ENCODE assay signal across 19 cellular contexts in the genomic region with DNA sequence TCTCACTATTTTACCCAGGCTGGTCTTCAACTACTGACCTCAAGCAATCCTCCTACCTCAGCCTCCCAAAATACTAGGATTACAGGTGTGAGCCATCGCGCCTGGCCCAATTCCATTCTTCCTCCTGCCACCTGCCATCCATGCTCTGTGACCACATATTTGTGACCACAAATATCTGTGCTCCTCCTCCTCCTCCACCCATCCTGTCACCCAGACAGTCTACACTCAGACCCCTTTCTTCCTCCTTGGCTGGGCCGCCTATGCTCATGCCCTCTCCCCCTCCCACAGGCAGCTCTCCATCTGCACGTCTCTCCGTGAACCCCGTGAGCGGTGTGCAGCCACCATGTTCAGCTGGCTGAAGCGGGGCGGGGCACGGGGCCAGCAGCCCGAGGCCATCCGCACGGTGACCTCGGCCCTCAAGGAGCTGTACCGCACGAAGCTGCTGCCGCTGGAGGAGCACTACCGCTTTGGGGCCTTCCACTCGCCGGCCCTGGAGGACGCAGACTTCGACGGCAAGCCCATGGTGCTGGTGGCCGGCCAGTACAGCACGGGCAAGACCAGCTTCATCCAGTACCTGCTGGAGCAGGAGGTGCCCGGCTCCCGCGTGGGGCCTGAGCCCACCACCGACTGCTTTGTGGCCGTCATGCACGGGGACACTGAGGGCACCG. TPM values are rescaled to one million over a fixed set of nuclear protein-coding genes. Genes with fewer than 3 reads are reported as not detected.
DNase-seq lines count a peak whose midpoint lies in the region; ATAC-seq and TF ChIP-seq lines count a peak whose summit lies in the region.
"Had no signal": no experiment of that assay in that cellular context is flagged by ENCODE, and none has a peak within 500 bp of the region (broad histone marks: within the 10 kb centered on the region; RNA-seq: fewer than 3 reads in every experiment).

No MANE protein-coding gene starts in this region.

- H3K36me3 ChIP-seq in heart left ventricle = peaks cover 0 to 31% (median 10%) of the 10 kb centered on the region in 9 donors
- H3K36me3 ChIP-seq in breast epithelium = no peaks in the 10 kb centered on the region
- no peaks in the 10 kb centered on the region for H3K36me3 ChIP-seq in neural progenitor cell
- H3K36me3 ChIP-seq in upper lobe of right lung = peaks cover 18% of the 10 kb centered on the region
- H3K36me3 ChIP-seq in brain microvascular endothelial cell (replicated peaks) = peaks cover 26% of the 10 kb centered on the region

- H3K4me3 Mint-ChIP-seq in neural progenitor cell = no peak overlapping the region
- H3K4me3 Mint-ChIP-seq: CD4-positive, CD25-positive, alpha-beta regulatory T cell; effector memory CD8-positive, alpha-beta T cell had no signal

- H3K4me3 ChIP-seq in heart left ventricle = peak overlapping the region in 10 of 12 donors; percentile 8 to 97 (median 36)
- no peak overlapping the region for H3K4me3 ChIP-seq in right cardiac atrium (ENCODE audit: low read length)
- peak overlapping the region; percentile 10 to 54 (median 17) for H3K4me3 ChIP-seq in breast epithelium
- H3K4me3 ChIP-seq in neural progenitor cell = no peak overlapping the region
- H3K4me3 ChIP-seq in upper lobe of right lung = no peak overlapping the region
- H3K4me3 ChIP-seq in brain microvascular endothelial cell (ENCODE audit: low read depth, low read length) = no peak overlapping the region
- H3K4me3 ChIP-seq: SJSA1 had no signal

- H4K20me1 ChIP-seq in neural progenitor cell (ENCODE audit: low read depth) = no peaks in the 10 kb centered on the region

- peaks cover 25% of the 10 kb centered on the region for H3K27me3 Mint-ChIP-seq in neural progenitor cell (ENCODE audit: insufficient read depth, low read depth)

- ATAC-seq in heart left ventricle = no peak
- no peak for ATAC-seq in right cardiac atrium
- no peak for ATAC-seq in upper lobe of right lung
- ATAC-seq in GM19328 (IDR thresholded peaks at IDR 0.05; ENCODE audit: unreplicated experiment) = no peak
- ATAC-seq: effector memory CD8-positive, alpha-beta T cell had no signal

- no peak overlapping the region for H2AFZ ChIP-seq in neural progenitor cell (replicated peaks)

- H3K27ac ChIP-seq in heart left ventricle (peak overlapping the region in 11 of 12 donors; percentile 11 to 95 (median 24)), right cardiac atrium (ENCODE audit: low read length) (no peak overlapping the region), breast epithelium (peak overlapping the region in 1 of 2 donors; percentile 79), neural progenitor cell (no peak overlapping the region), upper lobe of right lung (peak overlapping the region; percentile 11), brain microvascular endothelial cell (no peak overlapping the region)
- H3K27ac ChIP-seq: SJSA1 had no signal

- DNase-seq in heart left ventricle (peak in 1 of 5 donors; percentile 60), right cardiac atrium (no peak), breast epithelium (ENCODE audit: low spot score in 2 of 2) (no peak), neural progenitor cell (ENCODE audit: low spot score) (no peak), upper lobe of right lung (no peak), brain microvascular endothelial cell (no peak), DMS 273 (lab: John Stamatoyannopoulos, UW; ENCODE audit: unreplicated experiment) (no peak)
- DNase-seq: activated CD4-positive, CD25-positive, alpha-beta regulatory T cell treated with anti-CD3 and anti-CD28 coated beads, Interleukin-2, amount 50 U/mL, for 72 hours; amniotic stem cell; CD4-positive, CD25-positive, alpha-beta regulatory T cell; cerebellar nuclear complex; effector memory CD8-positive, alpha-beta T cell; NCI-H1694; NCI-H446 treated with DMSO at 0.1 percent for 48 hours; small intestine; T-helper 9 cell had no signal

- 51 to 62% (median 57%) methylated on average over 20 to 32 of the region's 32 CpGs for WGBS in heart left ventricle, 4 donors
- WGBS in right cardiac atrium = 62% methylated on average over 32 of the region's 32 CpGs

- peaks cover 12% of the 10 kb centered on the region for H3K4me1 Mint-ChIP-seq in neural progenitor cell

- peaks cover 0 to 12% (median 0%) of the 10 kb centered on the region in 9 donors for H3K27me3 ChIP-seq in heart left ventricle
- H3K27me3 ChIP-seq in right cardiac atrium (ENCODE audit: control insufficient read depth, insufficient read depth) = no peaks in the 10 kb centered on the region
- no peaks in the 10 kb centered on the region for H3K27me3 ChIP-seq in breast epithelium
- H3K27me3 ChIP-seq in neural progenitor cell = peaks cover 6% of the 10 kb centered on the region
- no peaks in the 10 kb centered on the region for H3K27me3 ChIP-seq in upper lobe of right lung
- no peaks in the 10 kb centered on the region for H3K27me3 ChIP-seq in brain microvascular endothelial cell (replicated peaks)
- H3K27me3 ChIP-seq: SJSA1, tibial nerve had no signal

- no peak overlapping the region for H3K4me2 ChIP-seq in neural progenitor cell

- in situ Hi-C loops in brain microvascular endothelial cell (cut with HindIII; ENCODE audit: low pct_ligation_motif_present, low sequenced_read_pairs) = no loop called here

- no peak overlapping the region for H3K9ac ChIP-seq in neural progenitor cell

- H3K9me3 ChIP-seq in heart left ventricle (peaks cover 0 to 9% (median 2%) of the 10 kb centered on the region in 12 donors), right cardiac atrium (ENCODE audit: control insufficient read depth, low read length) (no peaks in the 10 kb centered on the region), breast epithelium (no peaks in the 10 kb centered on the region), neural progenitor cell (ENCODE audit: low read depth) (no peaks in the 10 kb centered on the region), upper lobe of right lung (no peaks in the 10 kb centered on the region)
- H3K9me3 ChIP-seq: SJSA1, tibial nerve had no signal

- H3K4me1 ChIP-seq in heart left ventricle (peaks cover 0 to 74% (median 43%) of the 10 kb centered on the region in 12 donors), right cardiac atrium (ENCODE audit: control insufficient read depth, insufficient read depth, low read length) (peaks cover 14% of the 10 kb centered on the region), breast epithelium (no peaks in the 10 kb centered on the region), neural progenitor cell (peaks cover 6% of the 10 kb centered on the region), upper lobe of right lung (peaks cover 27% of the 10 kb centered on the region)

- intact Hi-C loops in heart left ventricle (cut with DNase I) (loop anchor here in 1 of 10 donors (10.0 kb wide), 1 partner anchor 68 kb away; no protein-coding TSS in a partner anchor), right cardiac atrium (cut with DNase I) (no loop called here), breast epithelium (cut with DNase I; ENCODE audit: low total_unique reads) (no loop called here), upper lobe of right lung (cut with DNase I) (no loop called here)

- peak overlapping the region; percentile 30 for H3K27ac Mint-ChIP-seq in neural progenitor cell
- H3K27ac Mint-ChIP-seq: CD4-positive, CD25-positive, alpha-beta regulatory T cell; effector memory CD8-positive, alpha-beta T cell had no signal

- H3K79me2 ChIP-seq in neural progenitor cell (ENCODE audit: low read depth) = no peaks in the 10 kb centered on the region

- peaks cover 5% of the 10 kb centered on the region for H3F3A ChIP-seq in neural progenitor cell (ENCODE audit: low read depth)

- peaks cover 21% of the 10 kb centered on the region for H3K9me3 Mint-ChIP-seq in neural progenitor cell
- H3K9me3 Mint-ChIP-seq: effector memory CD8-positive, alpha-beta T cell had no signal

- H3K36me3 Mint-ChIP-seq in neural progenitor cell = no peaks in the 10 kb centered on the region
- H3K36me3 Mint-ChIP-seq: CD4-positive, CD25-positive, alpha-beta regulatory T cell had no signal

- TF ChIP-seq CTCF in heart left ventricle (IDR thresholded peaks at IDR 0.05) = no peak
- TF ChIP-seq CTCF in breast epithelium (IDR thresholded peaks at IDR 0.05) = no peak
- TF ChIP-seq CTCF in neural progenitor cell (IDR thresholded peaks at IDR 0.05) = no peak
- TF ChIP-seq CTCF in upper lobe of right lung (IDR thresholded peaks at IDR 0.05) = no peak
- TF ChIP-seq CTCF in brain microvascular endothelial cell (IDR thresholded peaks at IDR 0.05; ENCODE audit: low read depth, low read length, missing control alignments) = no peak

- TF ChIP-seq POLR2A in heart left ventricle (IDR thresholded peaks at IDR 0.05) = no peak
- no peak for TF ChIP-seq POLR2A in breast epithelium (IDR thresholded peaks at IDR 0.05)

RNA-seq across cellular contexts. Expression of gene EHD2, which starts 3.2 kb away (rescaled TPM):
- total RNA-seq in heart left ventricle (100 to 1,000 TPM in 1 of 9 donors, 10 to 100 TPM in 8; 39.9 to 133 (median 45.1) TPM), right cardiac atrium (10 to 100 TPM; 32.8 to 61.9 (median 49.1) TPM), breast epithelium (100 to 1,000 TPM in 1 of 3 donors, 10 to 100 TPM in 2; 38.8 to 121 (median 67.2) TPM), neural progenitor cell (ENCODE audit: low replicate concordance) (1.5 and 3.9 TPM in 2 replicates), upper lobe of right lung (210 TPM)
- polyA plus RNA-seq in heart left ventricle (10 to 100 TPM; 30.6 to 52.7 TPM), right cardiac atrium (34.8 TPM)

RNA-seq across cellular contexts. Expression of gene NOP53, which starts 28.9 kb away (rescaled TPM):
- total RNA-seq in heart left ventricle (100 to 1,000 TPM; 132 to 206 (median 171) TPM), right cardiac atrium (100 to 1,000 TPM; 191 to 248 (median 237) TPM), breast epithelium (100 to 1,000 TPM; 391 to 498 (median 457) TPM), neural progenitor cell (ENCODE audit: low replicate concordance) (101 and 172 TPM in 2 replicates), upper lobe of right lung (260 TPM)
- polyA plus RNA-seq in heart left ventricle (100 to 1,000 TPM; 242 to 259 TPM), right cardiac atrium (322 TPM)

Comparison
In these comparisons a context has a peak if more than half of its experiments do, and no peak if none do; other contexts are left out.
1. H3K27ac ChIP-seq: peak in heart left ventricle (11 of 12) and upper lobe of right lung (single experiment); none in right cardiac atrium (single experiment), neural progenitor cell (single experiment) and brain microvascular endothelial cell (single experiment).
2. H3K4me3 ChIP-seq: peak in heart left ventricle (10 of 12) and breast epithelium (3 of 3); none in right cardiac atrium (single experiment), neural progenitor cell (single experiment), upper lobe of right lung (single experiment) and brain microvascular endothelial cell (single experiment).